ENCODE assay signal across 8 cellular contexts in genomic region chr11:19240420-19241259, GRCh38. TPM values are rescaled to one million over a fixed set of nuclear protein-coding genes. Genes with fewer than 3 reads are reported as not detected.
DNase-seq lines count a peak whose midpoint lies in the region; ATAC-seq and TF ChIP-seq lines count a peak whose summit lies in the region.

Gene E2F8, minus strand, starts transcription at chr11:19240945. Its CDS starts 824 bp downstream, at chr11:19240121.

- peaks cover 27% of the 10 kb centered on the region for H3K27me3 Mint-ChIP-seq in IgD-negative memory B cell

- peak within 1 kb of the TSS; percentile 31 to 63 (median 53) for H3K27ac Mint-ChIP-seq in IgD-negative memory B cell

- H3K4me3 ChIP-seq in epithelial cell of proximal tubule (ENCODE audit: low read depth, low read length) (peak within 1 kb of the TSS; percentile 94), mucosa of rectum (ENCODE audit: low read length in 2 of 2) (peak within 1 kb of the TSS; percentile 76 to 88)

- peaks cover 6 to 29% (median 13%) of the 10 kb centered on the region in 3 donors for H3K4me1 Mint-ChIP-seq in IgD-negative memory B cell

- no peaks in the 10 kb centered on the region for H3K36me3 Mint-ChIP-seq in IgD-negative memory B cell

- DNase-seq in DMS 273 treated with DMSO at 0.1 percent for 48 hours (lab: John Stamatoyannopoulos, UW) (peak; percentile 67), OCI-M1 (lab: John Stamatoyannopoulos, UW) (peak; percentile 98), activated T-cell treated with anti-CD3 and anti-CD28 coated beads for 1 hour (ENCODE audit: low read depth) (peak; percentile 62), epithelial cell of proximal tubule (ENCODE audit: low read depth) (peak; percentile 48)
- peak; percentile 55 to 66 for DNase-seq in stimulated activated CD8-positive, alpha-beta memory T cell treated with anti-CD3 and anti-CD28 coated beads, Interleukin-4, amount 100 ng/mL, for 4 hours (ENCODE audit: low read depth in 2 of 2, low spot score in 1 of 2)

- peak within 1 kb of the TSS; percentile 87 to 95 (median 94) for H3K4me3 Mint-ChIP-seq in IgD-negative memory B cell

- H3K9me3 Mint-ChIP-seq in IgD-negative memory B cell = peaks cover 0 to 1% (median 0%) of the 10 kb centered on the region in 3 donors

- no peaks in the 10 kb centered on the region for H3K9me3 ChIP-seq in mucosa of rectum (ENCODE audit: control insufficient read depth in 2 of 2, low read length in 2 of 2)

- H3K9ac ChIP-seq in mucosa of rectum (ENCODE audit: low read depth in 1 of 2, low read length in 2 of 2) = peak within 1 kb of the TSS; percentile 62 to 70

- H3K4me1 ChIP-seq in mucosa of rectum (ENCODE audit: control insufficient read depth in 2 of 2, insufficient read depth in 2 of 2, low read length in 2 of 2) = peaks cover 24 to 36% of the 10 kb centered on the region in 2 donors

- peaks cover 0 to 2% of the 10 kb centered on the region in 2 donors for H3K27me3 ChIP-seq in mucosa of rectum (ENCODE audit: control insufficient read depth in 2 of 2, insufficient read depth in 2 of 2, low read length in 2 of 2)

- no peaks in the 10 kb centered on the region for H3K36me3 ChIP-seq in mucosa of rectum (ENCODE audit: control insufficient read depth in 2 of 2, insufficient read depth in 2 of 2, low read length in 2 of 2)

- peak; percentile 87 for ATAC-seq in GM21576 (IDR thresholded peaks at IDR 0.05; ENCODE audit: unreplicated experiment)

- H3K27ac ChIP-seq in mucosa of rectum (ENCODE audit: low read depth in 2 of 2, low read length in 2 of 2) = peak within 1 kb of the TSS in 1 of 2 donors; percentile 40

- TF ChIP-seq CTCF in epithelial cell of proximal tubule (conservative IDR thresholded peaks at IDR 0.05; ENCODE audit: low read depth, low read length) = no peak

RNA-seq across cellular contexts. Expression of gene E2F8, which starts in this region (rescaled TPM):
- not detected for polyA plus RNA-seq in IgD-negative memory B cell
- total RNA-seq in epithelial cell of proximal tubule = 6.9 and 10.5 TPM in 2 replicates

Comparison
In these comparisons a context has a peak if more than half of its experiments do, and no peak if none do; other contexts are left out.
1. DNase-seq: peak in every context shown above with its lines; median percentile 98 in OCI-M1; 67 in DMS 273 treated with DMSO at 0.1 percent for 48 hours; 62 in activated T-cell treated with anti-CD3 and anti-CD28 coated beads for 1 hour; 60 in stimulated activated CD8-positive, alpha-beta memory T cell treated with anti-CD3 and anti-CD28 coated beads, Interleukin-4, amount 100 ng/mL, for 4 hours; 48 in epithelial cell of proximal tubule.